ENCODE assay signal across 17 cellular contexts in genomic region chrX:153932220-153932915, GRCh38. TPM values are rescaled to one million over a fixed set of nuclear protein-coding genes. Genes with fewer than 3 reads are reported as not detected.
DNase-seq lines count a peak whose midpoint lies in the region; ATAC-seq, FAIRE-seq and TF ChIP-seq lines count a peak whose summit lies in the region.
"Had no signal": no experiment of that assay in that cellular context is flagged by ENCODE, and none has a peak within 500 bp of the region (broad histone marks: within the 10 kb centered on the region; RNA-seq: fewer than 3 reads in every experiment).

No MANE protein-coding gene starts in this region.

- H3K4me3 Mint-ChIP-seq in stimulated activated naive CD8-positive, alpha-beta T cell treated with anti-CD3 and anti-CD28 coated beads, Interleukin-15, Interleukin-2, amounts not matched to agents 100 ng/mL and 50 ng/mL, for 24 hours: peak overlapping the region; percentile 65
- H3K4me3 Mint-ChIP-seq in T-cell (no peak overlapping the region), mesothelial cell of epicardium (no peak overlapping the region)

- TF ChIP-seq CTCF in RWPE1 (conservative IDR thresholded peaks at IDR 0.05; ENCODE audit: low read depth): no peak
- TF ChIP-seq CTCF in kidney (IDR thresholded peaks at IDR 0.05; ENCODE audit: borderline replicate concordance, extremely low read depth, insufficient read depth): no peak
- TF ChIP-seq CTCF in mesothelial cell of epicardium (IDR thresholded peaks at IDR 0.05; ENCODE audit: unreplicated experiment): no peak

- H3K9me3 Mint-ChIP-seq in stimulated activated naive CD8-positive, alpha-beta T cell treated with anti-CD3 and anti-CD28 coated beads, Interleukin-15, Interleukin-2, amounts not matched to agents 100 ng/mL and 50 ng/mL, for 24 hours: no peaks in the 10 kb centered on the region
- H3K9me3 Mint-ChIP-seq in T-cell (no peaks in the 10 kb centered on the region), mesothelial cell of epicardium (peaks cover 3% of the 10 kb centered on the region)

- H3K36me3 ChIP-seq in kidney (ENCODE audit: control insufficient read depth in 1 of 2, insufficient read depth in 2 of 2, low read length in 2 of 2): peaks cover 0 to 2% of the 10 kb centered on the region in 2 donors

- H3K27ac ChIP-seq in RWPE1 (peak overlapping the region; percentile 96; the same call in 1 of the 2 replicates), kidney (ENCODE audit: low read depth in 2 of 2, low read length in 2 of 2) (no peak overlapping the region)
- H3K27ac ChIP-seq: BLaER1 had no signal

- no peak overlapping the region for H3K9ac ChIP-seq in kidney (ENCODE audit: low read length in 2 of 2)
- H3K9ac ChIP-seq: BLaER1 had no signal

- CTCF ChIA-PET in RWPE1 (lab: Yijun Ruan, JAX): no interaction called here
- CTCF ChIA-PET in T-cell (lab: Charles Lee): interaction anchor here (1.1 to 1.6 kb wide), 2 partner anchors 15 kb away, joined by 4 read pairs; no protein-coding TSS in a partner anchor

- H3K4me1 ChIP-seq in kidney (ENCODE audit: control insufficient read depth in 1 of 2, insufficient read depth in 1 of 2, low read depth in 1 of 2, low read length in 2 of 2): peaks cover 5% of the 10 kb centered on the region in 2 donors

- intact Hi-C loops in kidney (cut with DNase I): no loop called here

- no peak for TF ChIP-seq POLR2A in H54 (IDR thresholded peaks at IDR 0.05; ENCODE audit: low read depth, low read length)

- H3K27me3 Mint-ChIP-seq in stimulated activated naive CD8-positive, alpha-beta T cell treated with anti-CD3 and anti-CD28 coated beads, Interleukin-15, Interleukin-2, amounts not matched to agents 100 ng/mL and 50 ng/mL, for 24 hours: no peaks in the 10 kb centered on the region
- peaks cover 0 to 10% of the 10 kb centered on the region in 2 donors for H3K27me3 Mint-ChIP-seq in T-cell
- no peaks in the 10 kb centered on the region for H3K27me3 Mint-ChIP-seq in mesothelial cell of epicardium (ENCODE audit: low read depth)

- no peak for ATAC-seq in stimulated activated naive CD8-positive, alpha-beta T cell treated with anti-CD3 and anti-CD28 coated beads, Interleukin-15, Interleukin-2, amounts not matched to agents 100 U/mL and 50 U/mL, for 24 hours
- ATAC-seq in T-cell (replicated peaks in 1 of 4): no peak

- peaks cover 27% of the 10 kb centered on the region for H3K36me3 Mint-ChIP-seq in stimulated activated naive CD8-positive, alpha-beta T cell treated with anti-CD3 and anti-CD28 coated beads, Interleukin-15, Interleukin-2, amounts not matched to agents 100 ng/mL and 50 ng/mL, for 24 hours (ENCODE audit: low read depth)
- peaks cover 6% of the 10 kb centered on the region for H3K36me3 Mint-ChIP-seq in T-cell
- H3K36me3 Mint-ChIP-seq in mesothelial cell of epicardium: peaks cover 8% of the 10 kb centered on the region

- H3K4me3 ChIP-seq in kidney (ENCODE audit: low read length in 2 of 2): no peak overlapping the region
- H3K4me3 ChIP-seq: BLaER1 had no signal

- DNase-seq in stimulated activated naive CD8-positive, alpha-beta T cell treated with anti-CD3 and anti-CD28 coated beads, Interleukin-15, Interleukin-2, amounts not matched to agents 100 U/mL and 50 U/mL, for 24 hours: no peak
- DNase-seq in RWPE1 (ENCODE audit: low spot score) (no peak), kidney (peak; percentile 65), T-cell (no peak), H54 (ENCODE audit: insufficient read length, low spot score) (no peak), mesothelial cell of epicardium (ENCODE audit: low spot score in 2 of 2, unreplicated experiment in 2 of 2) (no peak)
- DNase-seq: NCI-H1105 treated with DMSO at 0.1 percent for 48 hours, NCI-H1694 treated with DMSO at 0.1 percent for 48 hours, NCI-H2107, NCI-H510A treated with DMSO at 0.1 percent for 48 hours, NCI-H774, RPMI8226, SIG-M5 had no signal

- FAIRE-seq in kidney (lab: Jason Lieb, UNC) (no peak), H54 (lab: Jason Lieb, UNC) (no peak)
- FAIRE-seq: D721Med had no signal

- peaks cover 23% of the 10 kb centered on the region for H3K4me1 Mint-ChIP-seq in stimulated activated naive CD8-positive, alpha-beta T cell treated with anti-CD3 and anti-CD28 coated beads, Interleukin-15, Interleukin-2, amounts not matched to agents 100 ng/mL and 50 ng/mL, for 24 hours (ENCODE audit: low read depth)
- H3K4me1 Mint-ChIP-seq in T-cell: peaks cover 29 to 35% (median 31%) of the 10 kb centered on the region in 3 donors
- H3K4me1 Mint-ChIP-seq in mesothelial cell of epicardium: peaks cover 10% of the 10 kb centered on the region

- no peaks in the 10 kb centered on the region for H3K9me3 ChIP-seq in kidney (ENCODE audit: control insufficient read depth in 1 of 2, low read length in 2 of 2)
- H3K9me3 ChIP-seq: BLaER1 had no signal

- H3K27ac Mint-ChIP-seq in stimulated activated naive CD8-positive, alpha-beta T cell treated with anti-CD3 and anti-CD28 coated beads, Interleukin-15, Interleukin-2, amounts not matched to agents 100 ng/mL and 50 ng/mL, for 24 hours: no peak overlapping the region
- H3K27ac Mint-ChIP-seq in T-cell: peak overlapping the region in 1 of 2 donors; percentile 66
- no peak overlapping the region for H3K27ac Mint-ChIP-seq in mesothelial cell of epicardium

- POLR2A ChIA-PET in RWPE1 (lab: Yijun Ruan, JAX; ENCODE audit: low non-redundant PET): no interaction called here
- POLR2A ChIA-PET in T-cell (lab: Charles Lee): no interaction called here

RNA-seq across cellular contexts. Expression of gene NAA10, which starts 2.5 kb away (rescaled TPM):
- total RNA-seq in kidney (79.3 TPM), T-cell (10 to 100 TPM; 53.3 to 98.2 (median 80.0) TPM), mesothelial cell of epicardium (76.8 to 82.0 TPM (median 79.3 TPM) in 3 replicates)
- 120 TPM for polyA plus RNA-seq in kidney (ENCODE audit: insufficient read depth, low read depth, low replicate concordance)

RNA-seq across cellular contexts. Expression of gene ARHGAP4, which starts 6.3 kb away (rescaled TPM):
- total RNA-seq in kidney (73.0 TPM), T-cell (100 to 1,000 TPM; 420 to 485 (median 468) TPM), mesothelial cell of epicardium (52.2 to 64.4 TPM (median 62.8 TPM) in 3 replicates)
- polyA plus RNA-seq in kidney (ENCODE audit: insufficient read depth, low read depth, low replicate concordance): 38.3 TPM

RNA-seq across cellular contexts. Expression of gene RENBP, which starts 12.1 kb away (rescaled TPM):
- 22.9 TPM for total RNA-seq in kidney
- polyA plus RNA-seq in kidney (ENCODE audit: insufficient read depth, low read depth, low replicate concordance): 78.2 TPM
- total RNA-seq in T-cell: 10 to 100 TPM; 10.2 to 23.5 (median 19.5) TPM
- 7.2 to 8.5 TPM (median 7.2 TPM) in 3 replicates for total RNA-seq in mesothelial cell of epicardium

RNA-seq across cellular contexts. Expression of gene AVPR2, which starts 27.9 kb away (rescaled TPM):
- 2.3 TPM for total RNA-seq in kidney
- 22.1 TPM for polyA plus RNA-seq in kidney (ENCODE audit: insufficient read depth, low read depth, low replicate concordance)
- total RNA-seq in T-cell: not detected
- total RNA-seq in mesothelial cell of epicardium: not detected in 3 replicates
- total RNA-seq: A673 had no signal

RNA-seq across cellular contexts. Expression of gene HCFC1, which starts 39.2 kb away (rescaled TPM):
- 54.6 TPM for total RNA-seq in kidney
- polyA plus RNA-seq in kidney (ENCODE audit: insufficient read depth, low read depth, low replicate concordance): 13.5 TPM
- 10 to 100 TPM; 67.1 to 73.4 (median 69.2) TPM for total RNA-seq in T-cell
- 96.3 to 99.9 TPM (median 98.5 TPM) in 3 replicates for total RNA-seq in mesothelial cell of epicardium
